8 cellular contexts compared by ENCODE assay signal in the genomic region with DNA sequence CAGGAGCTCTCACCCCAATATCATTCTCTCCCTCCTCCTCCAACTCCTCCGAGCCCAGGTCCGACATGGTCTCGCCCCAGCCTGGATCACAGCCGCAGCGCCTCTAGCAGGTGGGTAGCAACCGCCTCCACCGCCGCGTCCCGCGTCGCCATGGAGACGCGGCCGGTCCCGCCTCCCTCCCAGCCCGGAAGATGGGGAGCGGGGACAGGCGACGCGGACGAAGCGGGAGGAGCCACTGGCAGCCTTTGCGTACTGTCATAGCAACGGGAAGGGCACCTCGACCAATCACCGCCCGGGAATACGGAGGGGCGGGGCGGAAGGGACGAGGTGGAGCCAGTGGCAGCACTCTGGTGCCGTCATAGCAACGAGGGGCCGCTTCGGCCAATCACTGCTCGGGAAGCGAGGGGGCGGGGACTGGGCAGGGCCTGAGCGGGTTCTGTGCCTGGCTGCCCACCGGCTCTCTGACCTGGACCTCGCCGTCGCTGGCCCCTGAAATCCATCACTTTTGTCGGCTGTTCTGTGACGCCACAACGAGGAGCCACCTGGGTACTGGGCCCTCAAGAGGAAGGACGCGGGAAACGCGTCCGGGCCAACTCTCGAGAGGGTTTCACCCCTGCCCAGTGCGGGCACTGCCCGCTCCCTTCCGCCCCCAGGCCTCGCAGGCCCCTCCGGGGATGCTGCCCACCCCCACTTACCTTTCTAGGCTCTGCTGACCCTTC. TPM values are rescaled to one million over a fixed set of nuclear protein-coding genes. Genes with fewer than 3 reads are reported as not detected.
DNase-seq lines count a peak whose midpoint lies in the region; ATAC-seq, FAIRE-seq and TF ChIP-seq lines count a peak whose summit lies in the region.

A gene (minus strand): TSS at position 105 of the 719 bp plus-strand sequence. CDS start 38 bp downstream, at position 67.

- no peaks in the 10 kb centered on the region for H4K20me1 ChIP-seq in astrocyte (ENCODE audit: insufficient read depth, low read length)

- peaks cover 21% of the 10 kb centered on the region for H3K4me1 Mint-ChIP-seq in T-helper 2 cell treated with Interferon-gamma antibody and Interleukin-4, amounts not matched to agents 5 μg/mL and 100 μg/mL, for 36 hours (ENCODE audit: low read depth)
- peaks cover 5% of the 10 kb centered on the region for H3K4me1 Mint-ChIP-seq in astrocyte (ENCODE audit: low read depth, unreplicated experiment)

- H3K27me3 ChIP-seq in astrocyte (ENCODE audit: insufficient read depth, low read length) = no peaks in the 10 kb centered on the region
- no peaks in the 10 kb centered on the region for H3K27me3 ChIP-seq in right cardiac atrium (ENCODE audit: control insufficient read depth, insufficient read depth)
- H3K27me3 ChIP-seq in psoas muscle (ENCODE audit: insufficient read depth in 3 of 3, low read length in 2 of 3) = no peaks in the 10 kb centered on the region

- H3K79me2 ChIP-seq in astrocyte (ENCODE audit: insufficient read depth, low read length) = no peaks in the 10 kb centered on the region

- FAIRE-seq in astrocyte (lab: Jason Lieb, UNC) = peak; percentile 69
- FAIRE-seq in urothelium cell line (lab: Jason Lieb, UNC) = peak; percentile 98

- H3K27ac Mint-ChIP-seq in T-helper 2 cell treated with Interferon-gamma antibody and Interleukin-4, amounts not matched to agents 5 μg/mL and 100 μg/mL, for 36 hours = peak within 1 kb of the TSS; percentile 85
- peak within 1 kb of the TSS; percentile 87 for H3K27ac Mint-ChIP-seq in astrocyte (ENCODE audit: unreplicated experiment)

- under 1% methylated on average over 58 of the region's 58 CpGs for WGBS in right cardiac atrium
- 1% methylated on average over 57 to 58 of the region's 58 CpGs for WGBS in psoas muscle, 3 donors

- no peaks in the 10 kb centered on the region for H3K9me3 ChIP-seq in astrocyte (ENCODE audit: insufficient read depth, low read depth, low read length)
- no peaks in the 10 kb centered on the region for H3K9me3 ChIP-seq in right cardiac atrium (ENCODE audit: control insufficient read depth, low read length)
- no peaks in the 10 kb centered on the region for H3K9me3 ChIP-seq in psoas muscle

- H3K27ac ChIP-seq in astrocyte (ENCODE audit: low read depth, low read length) (peak within 1 kb of the TSS; percentile 43), right cardiac atrium (ENCODE audit: low read length) (peak within 1 kb of the TSS; percentile 21), psoas muscle (peak within 1 kb of the TSS; percentile 80)

- peak; percentile 63 for TF ChIP-seq POLR2A in GM18505 (IDR thresholded peaks at IDR 0.05; ENCODE audit: borderline replicate concordance, extremely low read depth, insufficient read depth, insufficient read length)

- intact Hi-C loops in right cardiac atrium (cut with DNase I) (no loop called here), psoas muscle (cut with DNase I) (no loop called here)

- ATAC-seq in GM18505 (IDR thresholded peaks at IDR 0.05; ENCODE audit: unreplicated experiment) (peak; percentile 95), HG02970 (IDR thresholded peaks at IDR 0.05; ENCODE audit: low FRiP score, unreplicated experiment) (peak; percentile 98), right cardiac atrium (peak; percentile 100), psoas muscle (peak; percentile 99 to 100 (median 100))

- DNase-seq in NCI-H187 treated with DMSO at 0.1 percent for 48 hours (lab: John Stamatoyannopoulos, UW) = peak; percentile 97
- DNase-seq in T-helper 2 cell treated with Interferon-gamma antibody and Interleukin-4, amounts not matched to agents 5 μg/mL and 100 μg/mL, for 36 hours (ENCODE audit: low spot score) = peak; percentile 99
- DNase-seq in astrocyte (ENCODE audit: low read depth) = peak; percentile 92
- DNase-seq in right cardiac atrium = peak; percentile 100
- DNase-seq in psoas muscle = peak; percentile 100
- DNase-seq in urothelium cell line (ENCODE audit: low spot score) = peak; percentile 98

- H3K4me1 ChIP-seq in astrocyte (ENCODE audit: insufficient read depth, low read length) = peaks cover 5% of the 10 kb centered on the region
- H3K4me1 ChIP-seq in right cardiac atrium (ENCODE audit: control insufficient read depth, insufficient read depth, low read length) = no peaks in the 10 kb centered on the region
- peaks cover 5% of the 10 kb centered on the region for H3K4me1 ChIP-seq in psoas muscle

- H3K4me3 ChIP-seq in astrocyte (ENCODE audit: insufficient read depth, low read depth, low read length) (peak within 1 kb of the TSS; percentile 68), right cardiac atrium (ENCODE audit: low read length) (peak within 1 kb of the TSS; percentile 57), psoas muscle (peak within 1 kb of the TSS; percentile 83)

- peak within 1 kb of the TSS; percentile 93 for H3K4me2 ChIP-seq in astrocyte (ENCODE audit: low read length)

- TF ChIP-seq CTCF in astrocyte (IDR thresholded peaks at IDR 0.05; ENCODE audit: insufficient read depth, low read depth, low read length) = no peak
- no peak for TF ChIP-seq CTCF in psoas muscle (IDR thresholded peaks at IDR 0.05)

- H3K27me3 Mint-ChIP-seq in T-helper 2 cell treated with Interferon-gamma antibody and Interleukin-4, amounts not matched to agents 5 μg/mL and 100 μg/mL, for 36 hours (ENCODE audit: low read depth) = peaks cover 2% of the 10 kb centered on the region
- peaks cover 4% of the 10 kb centered on the region for H3K27me3 Mint-ChIP-seq in astrocyte (ENCODE audit: low read depth, unreplicated experiment)

- no peaks in the 10 kb centered on the region for H3K9me3 Mint-ChIP-seq in T-helper 2 cell treated with Interferon-gamma antibody and Interleukin-4, amounts not matched to agents 5 μg/mL and 100 μg/mL, for 36 hours
- H3K9me3 Mint-ChIP-seq in astrocyte (ENCODE audit: unreplicated experiment) = no peaks in the 10 kb centered on the region

- peak within 1 kb of the TSS; percentile 85 for H3K9ac ChIP-seq in astrocyte (ENCODE audit: low read length)

- no peaks in the 10 kb centered on the region for H3K36me3 Mint-ChIP-seq in T-helper 2 cell treated with Interferon-gamma antibody and Interleukin-4, amounts not matched to agents 5 μg/mL and 100 μg/mL, for 36 hours (ENCODE audit: low read depth)
- no peaks in the 10 kb centered on the region for H3K36me3 Mint-ChIP-seq in astrocyte (ENCODE audit: low read depth, unreplicated experiment)

- peak within 1 kb of the TSS; percentile 95 for H2AFZ ChIP-seq in astrocyte (ENCODE audit: low read depth, low read length)

- peak within 1 kb of the TSS; percentile 88 for H3K4me3 Mint-ChIP-seq in T-helper 2 cell treated with Interferon-gamma antibody and Interleukin-4, amounts not matched to agents 5 μg/mL and 100 μg/mL, for 36 hours
- H3K4me3 Mint-ChIP-seq in astrocyte (ENCODE audit: unreplicated experiment) = peak within 1 kb of the TSS; percentile 87

- H3K36me3 ChIP-seq in astrocyte (ENCODE audit: insufficient read depth, low read length) = no peaks in the 10 kb centered on the region
- H3K36me3 ChIP-seq in psoas muscle (ENCODE audit: insufficient read depth in 1 of 2, low read depth in 1 of 2) = no peaks in the 10 kb centered on the region

RNA-seq across cellular contexts. Expression of the gene that starts here (rescaled TPM):
- total RNA-seq in astrocyte (0.43 TPM in 1 of 2 replicates, not detected in the other), right cardiac atrium (not detected), psoas muscle (under 1 TPM in 1 of 4 donors, not detected in 3; 0.29 TPM)
- polyA plus RNA-seq in right cardiac atrium (not detected), psoas muscle (under 1 TPM in 1 of 3 donors, not detected in 2; 0.08 TPM)

Comparison
In these comparisons a context has a peak if more than half of its experiments do, and no peak if none do; other contexts are left out.
1. Peak in every context shown above with its lines: DNase-seq, ATAC-seq, H3K4me3 ChIP-seq and H3K27ac ChIP-seq.
2. Peak in DNase-seq, H3K4me3 ChIP-seq, H3K27ac ChIP-seq, H3K9ac ChIP-seq and H3K4me2 ChIP-seq in astrocyte; RNA of the gene not detected or under 1 TPM.
3. Peak in DNase-seq, ATAC-seq, H3K4me3 ChIP-seq and H3K27ac ChIP-seq in right cardiac atrium; RNA of the gene not detected or under 1 TPM.
4. Peak in DNase-seq, ATAC-seq, H3K4me3 ChIP-seq and H3K27ac ChIP-seq in psoas muscle; RNA of the gene not detected or under 1 TPM.
5. H3K27ac ChIP-seq: peak in every context shown above with its lines; median percentile 80 in psoas muscle; 43 in astrocyte; 21 in right cardiac atrium.